In genomic region chr1:103326595-103326994, GRCh38 we compare ENCODE assay signal across 21 cellular contexts.
A peak's percentile ranks its signal among the peaks of the same experiment; 100 is the strongest.
DNase-seq lines count a peak whose midpoint lies in the region; ATAC-seq, FAIRE-seq and TF ChIP-seq lines count a peak whose summit lies in the region.
"Had no signal": no experiment of that assay in that cellular context is flagged by ENCODE, and none has a peak within 500 bp of the region (broad histone marks: within the 10 kb centered on the region; RNA-seq: fewer than 3 reads in every experiment).

No MANE protein-coding gene starts in this region.

- H3K79me2 ChIP-seq in astrocyte (ENCODE audit: insufficient read depth, low read length) (no peaks in the 10 kb centered on the region), neural progenitor cell (ENCODE audit: low read depth) (no peaks in the 10 kb centered on the region)

- H3K4me3 ChIP-seq in astrocyte (ENCODE audit: insufficient read depth, low read depth, low read length) (no peak overlapping the region), neural progenitor cell (no peak overlapping the region), colonic mucosa (no peak overlapping the region)
- H3K4me3 ChIP-seq: A549, GM23338 had no signal

- H3K4me3 Mint-ChIP-seq in astrocyte (ENCODE audit: unreplicated experiment) (no peak overlapping the region), neural progenitor cell (no peak overlapping the region)
- H3K4me3 Mint-ChIP-seq in stimulated activated naive B cell treated with anti-CD40 and anti-IgM and Interleukin-4, amounts not matched to agents 10 μg/mL and 1 μg/mL and 100 μg/mL, for 72 hours = no peak overlapping the region
- H3K4me3 Mint-ChIP-seq: CD4-positive, alpha-beta T cell; GM23338; IgD-negative memory B cell had no signal

- H3K36me3 Mint-ChIP-seq in astrocyte (ENCODE audit: low read depth, unreplicated experiment) (no peaks in the 10 kb centered on the region), neural progenitor cell (no peaks in the 10 kb centered on the region)
- no peaks in the 10 kb centered on the region for H3K36me3 Mint-ChIP-seq in stimulated activated naive B cell treated with anti-CD40 and anti-IgM and Interleukin-4, amounts not matched to agents 10 μg/mL and 1 μg/mL and 100 μg/mL, for 72 hours
- H3K36me3 Mint-ChIP-seq: IgD-negative memory B cell had no signal

- no peaks in the 10 kb centered on the region for H3F3A ChIP-seq in neural progenitor cell (ENCODE audit: low read depth)

- H3K9me3 ChIP-seq in astrocyte (ENCODE audit: insufficient read depth, low read depth, low read length) (no peaks in the 10 kb centered on the region), neural progenitor cell (ENCODE audit: low read depth) (no peaks in the 10 kb centered on the region), colonic mucosa (no peaks in the 10 kb centered on the region)
- H3K9me3 ChIP-seq: A549 had no signal

- no peak overlapping the region for H3K27ac Mint-ChIP-seq in astrocyte (ENCODE audit: unreplicated experiment)
- H3K27ac Mint-ChIP-seq in neural progenitor cell = no peak overlapping the region
- no peak overlapping the region for H3K27ac Mint-ChIP-seq in stimulated activated naive B cell treated with anti-CD40 and anti-IgM and Interleukin-4, amounts not matched to agents 10 μg/mL and 1 μg/mL and 100 μg/mL, for 72 hours
- H3K27ac Mint-ChIP-seq: CD4-positive, alpha-beta T cell; GM23338; IgD-negative memory B cell had no signal

- H3K4me1 ChIP-seq in astrocyte (ENCODE audit: insufficient read depth, low read length) (no peaks in the 10 kb centered on the region), neural progenitor cell (no peaks in the 10 kb centered on the region), colonic mucosa (no peaks in the 10 kb centered on the region)
- H3K4me1 ChIP-seq: A549 had no signal

- FAIRE-seq in astrocyte (lab: Jason Lieb, UNC) = no peak
- FAIRE-seq: A549, H54, HepG2 had no signal

- TF ChIP-seq CTCF in astrocyte (IDR thresholded peaks at IDR 0.05; ENCODE audit: insufficient read depth, low read depth, low read length) = no peak
- no peak for TF ChIP-seq CTCF in neural progenitor cell (IDR thresholded peaks at IDR 0.05)
- TF ChIP-seq CTCF in colonic mucosa (IDR thresholded peaks at IDR 0.05) = no peak

- H3K36me3 ChIP-seq in astrocyte (ENCODE audit: insufficient read depth, low read length) (no peaks in the 10 kb centered on the region), neural progenitor cell (no peaks in the 10 kb centered on the region), colonic mucosa (no peaks in the 10 kb centered on the region)

- H2AFZ ChIP-seq in astrocyte (ENCODE audit: low read depth, low read length) = no peak overlapping the region
- H2AFZ ChIP-seq in neural progenitor cell (replicated peaks) = peak overlapping the region; percentile 57
- H2AFZ ChIP-seq: GM23338 had no signal

- H3K9ac ChIP-seq in astrocyte (ENCODE audit: low read length) = no peak overlapping the region
- no peak overlapping the region for H3K9ac ChIP-seq in neural progenitor cell
- no peak overlapping the region for H3K9ac ChIP-seq in colonic mucosa (ENCODE audit: low read depth in 2 of 2, low read length in 2 of 2)

- DNase-seq in CMK (ENCODE audit: low read depth) = peak; percentile 29
- peak; percentile 10 for DNase-seq in LHCN-M2 (ENCODE audit: low read depth)
- DNase-seq in astrocyte (ENCODE audit: low read depth) = peak; percentile 18
- no peak for DNase-seq in neural progenitor cell (ENCODE audit: low spot score)
- no peak for DNase-seq in stimulated activated naive B cell treated with anti-CD40 and anti-IgM and Interleukin-4, amounts not matched to agents 10 μg/mL and 1 μg/mL and 100 μg/mL, for 72 hours
- DNase-seq in colonic mucosa = no peak
- DNase-seq in inferior parietal cortex (ENCODE audit: extremely low spot score) = no peak
- DNase-seq: AML-193; Calu3; CD4-positive, alpha-beta T cell; DMS79 treated with DMSO at 0.1 percent for 48 hours; GF-D8; HCEC 1CT had no signal

- H3K27me3 Mint-ChIP-seq in astrocyte (ENCODE audit: low read depth, unreplicated experiment) (no peaks in the 10 kb centered on the region), neural progenitor cell (ENCODE audit: insufficient read depth, low read depth) (no peaks in the 10 kb centered on the region)
- H3K27me3 Mint-ChIP-seq in stimulated activated naive B cell treated with anti-CD40 and anti-IgM and Interleukin-4, amounts not matched to agents 10 μg/mL and 1 μg/mL and 100 μg/mL, for 72 hours = no peaks in the 10 kb centered on the region
- H3K27me3 Mint-ChIP-seq: CD4-positive, alpha-beta T cell; IgD-negative memory B cell had no signal

- H4K20me1 ChIP-seq in astrocyte (ENCODE audit: insufficient read depth, low read length) = no peaks in the 10 kb centered on the region
- no peaks in the 10 kb centered on the region for H4K20me1 ChIP-seq in neural progenitor cell (ENCODE audit: low read depth)

- H3K27me3 ChIP-seq in astrocyte (ENCODE audit: insufficient read depth, low read length) = no peaks in the 10 kb centered on the region
- H3K27me3 ChIP-seq in neural progenitor cell = no peaks in the 10 kb centered on the region
- no peaks in the 10 kb centered on the region for H3K27me3 ChIP-seq in colonic mucosa

- H3K4me1 Mint-ChIP-seq in astrocyte (ENCODE audit: low read depth, unreplicated experiment) (no peaks in the 10 kb centered on the region), neural progenitor cell (no peaks in the 10 kb centered on the region)
- H3K4me1 Mint-ChIP-seq in stimulated activated naive B cell treated with anti-CD40 and anti-IgM and Interleukin-4, amounts not matched to agents 10 μg/mL and 1 μg/mL and 100 μg/mL, for 72 hours = no peaks in the 10 kb centered on the region
- H3K4me1 Mint-ChIP-seq: GM23338, IgD-negative memory B cell had no signal

- H3K9me3 Mint-ChIP-seq in astrocyte (ENCODE audit: unreplicated experiment) = peaks cover 7% of the 10 kb centered on the region
- H3K9me3 Mint-ChIP-seq in neural progenitor cell = peaks cover 9% of the 10 kb centered on the region
- H3K9me3 Mint-ChIP-seq in stimulated activated naive B cell treated with anti-CD40 and anti-IgM and Interleukin-4, amounts not matched to agents 10 μg/mL and 1 μg/mL and 100 μg/mL, for 72 hours = peaks cover 3 to 7% of the 10 kb centered on the region in 2 donors

- ATAC-seq in HG02981 (IDR thresholded peaks at IDR 0.05; ENCODE audit: unreplicated experiment) = no peak
- ATAC-seq in stimulated activated naive B cell treated with anti-CD40 and anti-IgM and Interleukin-4, amounts not matched to agents 10 μg/mL and 1 μg/mL and 100 μg/mL, for 72 hours (replicated peaks) = no peak
- ATAC-seq: A549, GM23338, HepG2 had no signal

- intact Hi-C loops in colonic mucosa (cut with DNase I) = no loop called here

- no peak overlapping the region for H3K4me2 ChIP-seq in astrocyte (ENCODE audit: low read length)
- H3K4me2 ChIP-seq in neural progenitor cell = no peak overlapping the region
- H3K4me2 ChIP-seq: A549, GM23338 had no signal

- H3K27ac ChIP-seq in astrocyte (ENCODE audit: low read depth, low read length) (no peak overlapping the region), neural progenitor cell (no peak overlapping the region), colonic mucosa (no peak overlapping the region)
- H3K27ac ChIP-seq: 22Rv1, A549, C4-2B had no signal

Comparison
In these comparisons a context has a peak if more than half of its experiments do, and no peak if none do; other contexts are left out.
1. DNase-seq: peak in CMK (single experiment), LHCN-M2 (single experiment) and astrocyte (single experiment); none in neural progenitor cell (single experiment), stimulated activated naive B cell treated with anti-CD40 and anti-IgM and Interleukin-4, amounts not matched to agents 10 μg/mL and 1 μg/mL and 100 μg/mL, for 72 hours (single experiment), colonic mucosa (single experiment) and inferior parietal cortex (single experiment).